9 cellular contexts compared by ENCODE assay signal in genomic region chr22:29305836-29306174, GRCh38. TPM values are rescaled to one million over a fixed set of nuclear protein-coding genes. Genes with fewer than 3 reads are reported as not detected.
DNase-seq lines count a peak whose midpoint lies in the region; ATAC-seq and TF ChIP-seq lines count a peak whose summit lies in the region.
"Had no signal": no experiment of that assay in that cellular context is flagged by ENCODE, and none has a peak within 500 bp of the region (broad histone marks: within the 10 kb centered on the region; RNA-seq: fewer than 3 reads in every experiment).

No MANE protein-coding gene starts in this region.

- H3K4me3 ChIP-seq in WERI-Rb-1 (ENCODE audit: low read depth, low read length), result no peak overlapping the region; the same call in 1 of the 2 replicates

- TF ChIP-seq CTCF in WERI-Rb-1 (IDR thresholded peaks at IDR 0.05; ENCODE audit: low read depth, low read length) (no peak), glutamatergic neuron (IDR thresholded peaks at IDR 0.05; ENCODE audit: partially characterized antibody, unreplicated experiment) (no peak)

- H3K4me3 Mint-ChIP-seq in T-helper 2 cell treated with Interferon-gamma antibody and Interleukin-4, amounts not matched to agents 5 μg/mL and 100 μg/mL, for 36 hours, result peak overlapping the region; percentile 78
- H3K4me3 Mint-ChIP-seq in glutamatergic neuron (ENCODE audit: unreplicated experiment), result peak overlapping the region; percentile 81
- peak overlapping the region; percentile 75 for H3K4me3 Mint-ChIP-seq in stimulated activated effector memory CD8-positive, alpha-beta T cell treated with anti-CD3 and anti-CD28 coated beads, Interleukin-12 subunit alpha, Interleukin-12 subunit beta, amount 100 ng/mL, for 72 hours

- H3K36me3 Mint-ChIP-seq in T-helper 2 cell treated with Interferon-gamma antibody and Interleukin-4, amounts not matched to agents 5 μg/mL and 100 μg/mL, for 36 hours (ENCODE audit: low read depth), result peaks cover 7% of the 10 kb centered on the region
- no peaks in the 10 kb centered on the region for H3K36me3 Mint-ChIP-seq in glutamatergic neuron (ENCODE audit: unreplicated experiment)
- peaks cover 12% of the 10 kb centered on the region for H3K36me3 Mint-ChIP-seq in stimulated activated effector memory CD8-positive, alpha-beta T cell treated with anti-CD3 and anti-CD28 coated beads, Interleukin-12 subunit alpha, Interleukin-12 subunit beta, amount 100 ng/mL, for 72 hours

- no peaks in the 10 kb centered on the region for H3K27me3 ChIP-seq in WERI-Rb-1 (ENCODE audit: insufficient read depth, low read depth, severe bottlenecking)

- no peaks in the 10 kb centered on the region for H3K9me3 ChIP-seq in WERI-Rb-1 (ENCODE audit: severe bottlenecking)

- H3K9me3 Mint-ChIP-seq in T-helper 2 cell treated with Interferon-gamma antibody and Interleukin-4, amounts not matched to agents 5 μg/mL and 100 μg/mL, for 36 hours, result no peaks in the 10 kb centered on the region
- H3K9me3 Mint-ChIP-seq in glutamatergic neuron (ENCODE audit: unreplicated experiment), result peaks cover 8% of the 10 kb centered on the region
- no peaks in the 10 kb centered on the region for H3K9me3 Mint-ChIP-seq in stimulated activated effector memory CD8-positive, alpha-beta T cell treated with anti-CD3 and anti-CD28 coated beads, Interleukin-12 subunit alpha, Interleukin-12 subunit beta, amount 100 ng/mL, for 72 hours

- DNase-seq in T-helper 2 cell treated with Interferon-gamma antibody and Interleukin-4, amounts not matched to agents 5 μg/mL and 100 μg/mL, for 36 hours (ENCODE audit: low spot score), result no peak
- DNase-seq in T-helper 2 cell, result no peak
- DNase-seq in WERI-Rb-1, result no peak
- no peak for DNase-seq in glutamatergic neuron
- DNase-seq in stimulated activated effector memory CD8-positive, alpha-beta T cell treated with anti-CD3 and anti-CD28 coated beads, Interleukin-12 subunit alpha, Interleukin-12 subunit beta, amount 100 ng/mL, for 72 hours (ENCODE audit: low spot score in 2 of 2), result no peak
- no peak for DNase-seq in substantia nigra (lab: John Stamatoyannopoulos, UW)
- no peak for DNase-seq in UCSD-AML1 (lab: John Stamatoyannopoulos, UW; ENCODE audit: unreplicated experiment)
- DNase-seq: NCI-H748 treated with DMSO at 0.1 percent for 48 hours had no signal

- H3K36me3 ChIP-seq in WERI-Rb-1, result peaks cover 11% of the 10 kb centered on the region

- H3K27ac Mint-ChIP-seq in T-helper 2 cell treated with Interferon-gamma antibody and Interleukin-4, amounts not matched to agents 5 μg/mL and 100 μg/mL, for 36 hours, result peak overlapping the region; percentile 20
- H3K27ac Mint-ChIP-seq in glutamatergic neuron (ENCODE audit: unreplicated experiment), result peak overlapping the region; percentile 88
- H3K27ac Mint-ChIP-seq in stimulated activated effector memory CD8-positive, alpha-beta T cell treated with anti-CD3 and anti-CD28 coated beads, Interleukin-12 subunit alpha, Interleukin-12 subunit beta, amount 100 ng/mL, for 72 hours, result no peak overlapping the region

- ATAC-seq in stimulated activated effector memory CD8-positive, alpha-beta T cell treated with anti-CD3 and anti-CD28 coated beads, Interleukin-12 subunit alpha, Interleukin-12 subunit beta, amount 100 ng/mL, for 72 hours, result no peak
- ATAC-seq in GM18867 (IDR thresholded peaks at IDR 0.05; ENCODE audit: unreplicated experiment), result no peak

- peak overlapping the region; percentile 98 for H3K27ac ChIP-seq in WERI-Rb-1
- no peak overlapping the region for H3K27ac ChIP-seq in substantia nigra (ENCODE audit: low read depth, low read length, poor library complexity, severe bottlenecking)

- H3K4me1 Mint-ChIP-seq in T-helper 2 cell treated with Interferon-gamma antibody and Interleukin-4, amounts not matched to agents 5 μg/mL and 100 μg/mL, for 36 hours (ENCODE audit: low read depth), result peaks cover 6% of the 10 kb centered on the region
- H3K4me1 Mint-ChIP-seq in glutamatergic neuron (ENCODE audit: low read depth, unreplicated experiment), result peaks cover 4% of the 10 kb centered on the region
- H3K4me1 Mint-ChIP-seq in stimulated activated effector memory CD8-positive, alpha-beta T cell treated with anti-CD3 and anti-CD28 coated beads, Interleukin-12 subunit alpha, Interleukin-12 subunit beta, amount 100 ng/mL, for 72 hours, result peaks cover 38% of the 10 kb centered on the region

- H3K27me3 Mint-ChIP-seq in T-helper 2 cell treated with Interferon-gamma antibody and Interleukin-4, amounts not matched to agents 5 μg/mL and 100 μg/mL, for 36 hours (ENCODE audit: low read depth), result peaks cover 12% of the 10 kb centered on the region
- peaks cover 7% of the 10 kb centered on the region for H3K27me3 Mint-ChIP-seq in glutamatergic neuron (ENCODE audit: unreplicated experiment)

RNA-seq across cellular contexts. Expression of gene GAS2L1, which starts 0.6 kb away (rescaled TPM):
- total RNA-seq in glutamatergic neuron (ENCODE audit: unreplicated experiment), result 10.3 TPM

RNA-seq across cellular contexts. Expression of gene RASL10A, which starts 9.7 kb away (rescaled TPM):
- total RNA-seq in glutamatergic neuron (ENCODE audit: unreplicated experiment), result 1.3 TPM

RNA-seq across cellular contexts. Expression of gene EWSR1, which starts 37.7 kb away (rescaled TPM):
- total RNA-seq in glutamatergic neuron (ENCODE audit: unreplicated experiment), result 355 TPM

RNA-seq across cellular contexts. Expression of gene RHBDD3, which starts 38.0 kb away (rescaled TPM):
- total RNA-seq in glutamatergic neuron (ENCODE audit: unreplicated experiment), result 50.4 TPM
